18 cellular contexts compared by ENCODE assay signal in genomic region chr7:149003018-149003417, GRCh38. TPM values are rescaled to one million over a fixed set of nuclear protein-coding genes. Genes with fewer than 3 reads are reported as not detected.
A peak's percentile ranks its signal among the peaks of the same experiment; 100 is the strongest.
DNase-seq lines count a peak whose midpoint lies in the region; ATAC-seq and TF ChIP-seq lines count a peak whose summit lies in the region.
"Had no signal": no experiment of that assay in that cellular context is flagged by ENCODE, and none has a peak within 500 bp of the region (broad histone marks: within the 10 kb centered on the region; RNA-seq: fewer than 3 reads in every experiment).

No MANE protein-coding gene starts in this region.

- H3K18ac ChIP-seq in neuronal stem cell (ENCODE audit: low read length), result no peak overlapping the region

- H3K14ac ChIP-seq in neuronal stem cell (ENCODE audit: low read length), result peak overlapping the region; percentile 71

- H3K4me3 ChIP-seq in HEK293 (ENCODE audit: low read depth, low read length) (no peak overlapping the region), neuronal stem cell (ENCODE audit: low read length in 2 of 2) (no peak overlapping the region)
- H3K4me3 ChIP-seq: A549 had no signal

- no peak overlapping the region for H2AFZ ChIP-seq in neuronal stem cell (ENCODE audit: low read length)

- H3K36me3 Mint-ChIP-seq in activated naive CD4-positive, alpha-beta T cell treated with anti-CD3 and anti-CD28 coated beads, Interleukin-2, amount 50 U/mL, for 72 hours, result peaks cover 4 to 7% of the 10 kb centered on the region in 2 donors

- H3K4me2 ChIP-seq in neuronal stem cell (ENCODE audit: insufficient read depth, low read length, poor library complexity, severe bottlenecking), result no peak overlapping the region
- H3K4me2 ChIP-seq: A549 had no signal

- no peak overlapping the region for H2BK15ac ChIP-seq in neuronal stem cell (ENCODE audit: low read length)

- no peak overlapping the region for H3K9ac ChIP-seq in neuronal stem cell (ENCODE audit: low read depth, low read length, poor library complexity)

- no peak overlapping the region for H4K8ac ChIP-seq in neuronal stem cell (ENCODE audit: low read depth, low read length)

- no peak overlapping the region for H3K4ac ChIP-seq in neuronal stem cell (ENCODE audit: low read length)

- H3K9me3 ChIP-seq in HEK293 (ENCODE audit: control insufficient read depth, insufficient read depth, low read depth, low read length) (no peaks in the 10 kb centered on the region), neuronal stem cell (replicated peaks in 1 of 2; ENCODE audit: control insufficient read depth in 2 of 2, insufficient read depth in 1 of 2, low read depth in 1 of 2, low read length in 2 of 2) (no peaks in the 10 kb centered on the region)
- H3K9me3 ChIP-seq: A549, Caco-2 had no signal

- H3K27me3 ChIP-seq in neuronal stem cell (ENCODE audit: control insufficient read depth in 3 of 3, insufficient read depth in 3 of 3, low read depth in 1 of 3, low read length in 3 of 3), result no peaks in the 10 kb centered on the region

- H2BK120ac ChIP-seq in neuronal stem cell (ENCODE audit: low read depth, low read length), result no peak overlapping the region

- peaks cover 9% of the 10 kb centered on the region for H3K79me1 ChIP-seq in neuronal stem cell (ENCODE audit: low read depth, low read length)

- CTCF ChIA-PET in HEK293 (lab: Yijun Ruan, JAX), result no interaction called here

- H3K9me3 Mint-ChIP-seq in activated naive CD4-positive, alpha-beta T cell treated with anti-CD3 and anti-CD28 coated beads, Interleukin-2, amount 50 U/mL, for 72 hours, result no peaks in the 10 kb centered on the region
- H3K9me3 Mint-ChIP-seq: CD4-positive, alpha-beta T cell had no signal

- no peak for ATAC-seq in activated naive CD4-positive, alpha-beta T cell treated with anti-CD3 and anti-CD28 coated beads, Interleukin-2, amount 50 U/mL, for 72 hours
- ATAC-seq in HG03457 (IDR thresholded peaks at IDR 0.05; ENCODE audit: unreplicated experiment), result no peak
- ATAC-seq: A549, HCT116 had no signal

- no peak overlapping the region for H2AK5ac ChIP-seq in neuronal stem cell (ENCODE audit: low read depth, low read length)

- H3K36me3 ChIP-seq in HEK293 (ENCODE audit: control insufficient read depth in 2 of 2, insufficient read depth in 1 of 2, low read length in 2 of 2), result peaks cover 0 to 76% of the 10 kb centered on the region in 2 experiments; a peak in 1 of 3 replicates
- H3K36me3 ChIP-seq in neuronal stem cell (replicated peaks in 1 of 2; ENCODE audit: control insufficient read depth in 2 of 2, insufficient read depth in 2 of 2, low read length in 2 of 2), result peaks cover 55 to 63% of the 10 kb centered on the region in 2 donors

- no peak for TF ChIP-seq CTCF in HEK293 (tag by site-specific recombination; IDR thresholded peaks at IDR 0.05)

- WGBS in neuronal stem cell (ENCODE audit: extremely low coverage in 2 of 2, insufficient read length in 2 of 2, insufficient replicate concordance in 1 of 2), 2 donors, result no CpG with 5 or more reads among the region's 11 CpGs

- no peak overlapping the region for H2BK5ac ChIP-seq in neuronal stem cell (ENCODE audit: low read length)

- DNase-seq in activated naive CD4-positive, alpha-beta T cell treated with anti-CD3 and anti-CD28 coated beads, Interleukin-2, amount 50 U/mL, for 72 hours (ENCODE audit: low spot score in 2 of 2), result no peak
- no peak for DNase-seq in activated naive CD4-positive, alpha-beta T cell (lab: John Stamatoyannopoulos, UW)
- DNase-seq in neuronal stem cell (ENCODE audit: low spot score) (no peak), hypothalamus (lab: John Stamatoyannopoulos, UW) (no peak)
- DNase-seq in stimulated activated CD4-positive, alpha-beta T cell treated with anti-CD3 and anti-CD28 coated beads, Interleukin-1b, Interleukin-23, amount 100 ng/mL, for 48 hours, result no peak
- DNase-seq: AML-193; Caco-2; CD4-positive, alpha-beta T cell; DMS153; DMS79; GDM1; GOT3; H7 had no signal

- no peak overlapping the region for H3K27ac ChIP-seq in HEK293 (ENCODE audit: extremely low read depth, low read depth, low read length)
- peak overlapping the region; percentile 25 for H3K27ac ChIP-seq in neuronal stem cell (replicated peaks; ENCODE audit: low read length)
- H3K27ac ChIP-seq: A549, C4-2B had no signal

- H3K4me1 ChIP-seq in HEK293 (ENCODE audit: control insufficient read depth, insufficient read depth, low read length) (no peaks in the 10 kb centered on the region), neuronal stem cell (ENCODE audit: control insufficient read depth in 2 of 2, insufficient read depth in 1 of 2, low read depth in 1 of 2, low read length in 2 of 2) (no peaks in the 10 kb centered on the region)
- H3K4me1 ChIP-seq: A549, Caco-2 had no signal

- peak overlapping the region; percentile 57 to 66 for H3K27ac Mint-ChIP-seq in activated naive CD4-positive, alpha-beta T cell treated with anti-CD3 and anti-CD28 coated beads, Interleukin-2, amount 50 U/mL, for 72 hours
- H3K27ac Mint-ChIP-seq: CD4-positive, alpha-beta T cell had no signal

- H3K23ac ChIP-seq in neuronal stem cell (ENCODE audit: low read depth, low read length, poor library complexity), result peak overlapping the region; percentile 65

- POLR2A ChIA-PET in HEK293 (lab: Yijun Ruan, JAX), result interaction anchor here (0.7 kb wide), 1 partner anchor 333 kb away, joined by 4 read pairs; no protein-coding TSS in a partner anchor

- no peak overlapping the region for H4K91ac ChIP-seq in neuronal stem cell (ENCODE audit: low read depth, low read length, poor library complexity)

- no peak overlapping the region for H2BK12ac ChIP-seq in neuronal stem cell (ENCODE audit: low read length)

TF ChIP-seq in HEK293, 187 proteins besides CTCF, POLR2A, EP300 and RAD21:
- TF ChIP-seq GLIS2 (tag by site-specific recombination; IDR thresholded peaks at IDR 0.05) (peak; percentile 20; the same call in 1 of the 2 replicates), ZNF155 (tag by site-specific recombination; IDR thresholded peaks at IDR 0.05) (no peak)

RNA-seq across cellular contexts. Expression of gene PDIA4, which starts 25.3 kb away (rescaled TPM):
- 10 to 100 TPM; 56.7 to 78.0 TPM for total RNA-seq in activated naive CD4-positive, alpha-beta T cell treated with anti-CD3 and anti-CD28 coated beads, Interleukin-2, amount 50 U/mL, for 72 hours
- polyA plus RNA-seq in neuronal stem cell (2013, experiment 1 of 2), result 93.1 TPM
- polyA plus RNA-seq in neuronal stem cell (2013, experiment 2 of 2), result 94.2 TPM
